8 cellular contexts compared by ENCODE assay signal in the genomic region with DNA sequence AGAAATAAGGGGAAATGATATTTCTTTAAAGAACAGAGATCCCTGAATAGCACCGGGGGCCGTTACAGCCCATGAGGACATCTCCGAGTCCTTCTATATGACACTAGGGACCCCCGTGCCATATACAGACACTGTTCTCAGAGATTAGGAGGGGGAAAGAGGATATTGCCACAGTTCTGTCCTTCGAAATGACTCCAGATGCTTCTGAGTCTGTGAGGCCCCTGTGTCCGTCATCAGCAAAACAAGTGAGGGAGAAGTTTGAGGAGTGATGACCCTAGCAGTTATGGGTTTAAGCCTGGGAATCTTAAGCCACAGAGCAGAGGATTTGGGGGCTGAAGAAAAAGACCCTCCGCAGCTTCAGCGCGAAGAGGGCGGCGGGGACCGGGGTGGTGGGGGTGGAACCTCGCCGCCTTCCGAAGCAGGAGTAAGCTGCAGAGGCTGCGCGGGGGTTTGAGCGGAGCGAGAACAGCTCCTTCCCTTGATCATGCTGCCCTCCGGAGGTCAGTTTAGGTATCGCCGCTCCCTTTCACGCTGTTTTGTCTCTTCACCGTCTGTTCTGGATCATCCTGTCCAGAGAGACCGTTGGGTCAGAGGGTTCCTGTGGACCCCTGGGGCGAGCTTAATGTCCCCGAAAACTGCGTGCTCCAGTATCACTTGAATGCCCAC. TPM values are rescaled to one million over a fixed set of nuclear protein-coding genes. Genes with fewer than 3 reads are reported as not detected.
DNase-seq lines count a peak whose midpoint lies in the region; ATAC-seq and TF ChIP-seq lines count a peak whose summit lies in the region.

No MANE protein-coding gene starts in this region.

- ATAC-seq in HG03108 (IDR thresholded peaks at IDR 0.05; ENCODE audit: unreplicated experiment) (peak; percentile 25), HG03095 (IDR thresholded peaks at IDR 0.05; ENCODE audit: unreplicated experiment) (no peak)

- peak overlapping the region; percentile 38 for H3K27ac ChIP-seq in WERI-Rb-1

- H3K9ac ChIP-seq in skeletal muscle satellite cell (ENCODE audit: low read depth, low read length): peak overlapping the region; percentile 85

- H3K9me3 ChIP-seq in WERI-Rb-1 (ENCODE audit: severe bottlenecking): no peaks in the 10 kb centered on the region
- H3K9me3 ChIP-seq in iPS-18c (ENCODE audit: control insufficient read depth, insufficient read depth, low read length): no peaks in the 10 kb centered on the region
- H3K9me3 ChIP-seq in skeletal muscle satellite cell (replicated peaks; ENCODE audit: low read length): no peaks in the 10 kb centered on the region

- in situ Hi-C loops in T47D (cut with HindIII; ENCODE audit: low pct_unique_long_range_greater_than_20kb, low sequenced_read_pairs): no loop called here

- DNase-seq in GM04504 (ENCODE audit: low read depth) (peak; percentile 71), NCI-H2227 (lab: John Stamatoyannopoulos, UW; ENCODE audit: unreplicated experiment) (peak; percentile 96), WERI-Rb-1 (peak; percentile 97), T47D (ENCODE audit: low read depth in 1 of 2, low spot score in 1 of 2) (peak; percentile 50 to 88)

- peak; percentile 99 for TF ChIP-seq CTCF in WERI-Rb-1 (IDR thresholded peaks at IDR 0.05; ENCODE audit: low read depth, low read length)

- H3K36me3 ChIP-seq in WERI-Rb-1 (peaks cover 13% of the 10 kb centered on the region), skeletal muscle satellite cell (ENCODE audit: insufficient read depth, low read length) (peaks cover 10% of the 10 kb centered on the region)

- peaks cover 29% of the 10 kb centered on the region for H3K4me1 ChIP-seq in skeletal muscle satellite cell (ENCODE audit: control insufficient read depth, insufficient read depth, low read length)

- H3K4me3 ChIP-seq in WERI-Rb-1 (ENCODE audit: low read depth, low read length) (peak overlapping the region; percentile 78), iPS-18c (ENCODE audit: insufficient read depth, low read depth, low read length) (peak overlapping the region; percentile 62), skeletal muscle satellite cell (ENCODE audit: low read length) (peak overlapping the region; percentile 72)

- H3K27me3 ChIP-seq in WERI-Rb-1 (ENCODE audit: insufficient read depth, low read depth, severe bottlenecking) (no peaks in the 10 kb centered on the region), skeletal muscle satellite cell (ENCODE audit: control insufficient read depth, insufficient read depth, low read length) (peaks cover 5% of the 10 kb centered on the region)

- peak overlapping the region; percentile 96 for H3K4me2 ChIP-seq in skeletal muscle satellite cell (ENCODE audit: low read length)

RNA-seq across cellular contexts. Expression of gene VPS52, which starts 23.6 kb away (rescaled TPM):
- 27.1 TPM in 2 replicates for total RNA-seq in skeletal muscle satellite cell (2012; rRNA removed)

RNA-seq across cellular contexts. Expression of gene RPS18, which starts 23.8 kb away (rescaled TPM):
- 2,522 and 4,168 TPM in 2 replicates for total RNA-seq in skeletal muscle satellite cell (2012; rRNA removed)

RNA-seq across cellular contexts. Expression of gene B3GALT4, which starts 28.8 kb away (rescaled TPM):
- total RNA-seq in skeletal muscle satellite cell (2012; rRNA removed): 0.66 and 1.0 TPM in 2 replicates

RNA-seq across cellular contexts. Expression of gene RING1, which starts 39.8 kb away (rescaled TPM):
- total RNA-seq in skeletal muscle satellite cell (2012; rRNA removed): 19.4 and 20.0 TPM in 2 replicates

RNA-seq across cellular contexts. Expression of gene WDR46, which starts 40.9 kb away (rescaled TPM):
- 108 and 128 TPM in 2 replicates for total RNA-seq in skeletal muscle satellite cell (2012; rRNA removed)
